Comparison of ENCODE assay signal across 8 cellular contexts in genomic region chr9:40992472-40992821, GRCh38.
DNase-seq lines count a peak whose midpoint lies in the region; ATAC-seq and TF ChIP-seq lines count a peak whose summit lies in the region.
"Not testable (repeated sequence)": the region's sequence is repeated elsewhere in the genome, so short reads cannot be mapped to it uniquely, and the experiment has no call there.

No MANE protein-coding gene starts in this region.

- not testable (repeated sequence) for H2BK120ac ChIP-seq in trophoblast cell (ENCODE audit: insufficient read depth, low read length, poor library complexity)

- intact Hi-C loops in vagina (cut with DNase I), result not testable (repeated sequence)

- H3K4ac ChIP-seq in trophoblast cell (ENCODE audit: low read depth, low read length), result peak overlapping the region; percentile 2

- 10 to 15% methylated on average over 24 to 25 of the region's 25 CpGs for WGBS in ectodermal cell, 2 experiments
- WGBS in trophoblast cell (ENCODE audit: extremely low coverage, insufficient coverage, insufficient read length), result no CpG with 5 or more reads among the region's 25 CpGs

- not testable (repeated sequence) for TF ChIP-seq POLR2A in vagina (IDR thresholded peaks at IDR 0.05)

- not testable (repeated sequence) for H3K9me2 ChIP-seq in SU-DHL-6 (replicated peaks; ENCODE audit: insufficient read depth, low read length)

- H2AK5ac ChIP-seq in trophoblast cell (ENCODE audit: low read length), result not testable (repeated sequence)

- H3K79me1 ChIP-seq in trophoblast cell (ENCODE audit: low read length), result not testable (repeated sequence)

- H3K14ac ChIP-seq in trophoblast cell (ENCODE audit: low read length), result peak overlapping the region; percentile 15

- ATAC-seq in GM18499 (IDR thresholded peaks at IDR 0.05; ENCODE audit: insufficient read depth, unreplicated experiment), result peak; percentile 13
- peak; percentile 14 for ATAC-seq in GM21786 (IDR thresholded peaks at IDR 0.05; ENCODE audit: unreplicated experiment)
- ATAC-seq in HG03442 (IDR thresholded peaks at IDR 0.05; ENCODE audit: unreplicated experiment), result peak; percentile 38

- H3K9me3 ChIP-seq in SU-DHL-6 (ENCODE audit: insufficient read depth, low read length); ectodermal cell (ENCODE audit: control insufficient read depth, low read length); trophoblast cell (ENCODE audit: insufficient read depth, low read depth, low read length); vagina: not testable (repeated sequence)

- peak overlapping the region; percentile 29 for H4K91ac ChIP-seq in trophoblast cell (ENCODE audit: low read depth, low read length)

- not testable (repeated sequence) for H2BK12ac ChIP-seq in trophoblast cell (ENCODE audit: low read length)

- not testable (repeated sequence) for H2BK5ac ChIP-seq in trophoblast cell (ENCODE audit: low read depth, low read length, poor library complexity)

- not testable (repeated sequence) for H4K20me1 ChIP-seq in SU-DHL-6 (ENCODE audit: low read depth, low read length)

- H3K27ac ChIP-seq in SU-DHL-6 (ENCODE audit: low read depth, low read length), result peak overlapping the region; percentile 74
- peak overlapping the region; percentile 19 for H3K27ac ChIP-seq in ectodermal cell (ENCODE audit: insufficient read depth, low read depth, low read length, poor library complexity, severe bottlenecking)
- peak overlapping the region; percentile 52 for H3K27ac ChIP-seq in trophoblast cell (ENCODE audit: low read depth, low read length)
- peak overlapping the region; percentile 95 for H3K27ac ChIP-seq in vagina

- H4K12ac ChIP-seq in trophoblast cell (ENCODE audit: low read depth, low read length), result peak overlapping the region; percentile 14

- H3K4me2 ChIP-seq in SU-DHL-6 (ENCODE audit: low read depth, low read length, poor library complexity, severe bottlenecking), result peak overlapping the region; percentile 65
- peak overlapping the region; percentile 34 for H3K4me2 ChIP-seq in trophoblast cell (ENCODE audit: low read length)

- H3K4me3 ChIP-seq in SU-DHL-6 (ENCODE audit: insufficient read depth, low read length, poor library complexity, severe bottlenecking) (peak overlapping the region; percentile 92), ectodermal cell (ENCODE audit: insufficient read depth, low read depth, low read length) (peak overlapping the region; percentile 50), trophoblast cell (ENCODE audit: low read depth, low read length) (peak overlapping the region; percentile 74), vagina (peak overlapping the region; percentile 74 to 82)

- not testable (repeated sequence) for H3K36me3 ChIP-seq in SU-DHL-6 (ENCODE audit: low read length); ectodermal cell (ENCODE audit: control insufficient read depth, insufficient read depth, low read length); trophoblast cell (ENCODE audit: control insufficient read depth in 1 of 2, insufficient read depth in 2 of 2, low read length in 2 of 2); vagina

- H2AFZ ChIP-seq in SU-DHL-6 (ENCODE audit: low read depth, low read length, severe bottlenecking) (peak overlapping the region; percentile 54), trophoblast cell (ENCODE audit: insufficient read depth, low read length, poor library complexity) (peak overlapping the region; percentile 38)

- not testable (repeated sequence) for H3K23ac ChIP-seq in trophoblast cell (ENCODE audit: low read length)

- H3F3A ChIP-seq in SU-DHL-6 (ENCODE audit: insufficient read depth), result not testable (repeated sequence)

- H4K8ac ChIP-seq in trophoblast cell (ENCODE audit: low read depth, low read length), result peak overlapping the region; percentile 86

- DNase-seq in iPS-NIHi7 (ENCODE audit: extremely low spot score) (peak; percentile 6), vagina (ENCODE audit: extremely low spot score in 2 of 2) (peak in 1 of 2 donors; percentile 94)
- DNase-seq in trophoblast cell, result not testable (repeated sequence)

- TF ChIP-seq CTCF in SU-DHL-6 (IDR thresholded peaks at IDR 0.05; ENCODE audit: insufficient read depth, low read length, poor library complexity, severe bottlenecking); vagina (IDR thresholded peaks at IDR 0.05): not testable (repeated sequence)

- H3K79me2 ChIP-seq in SU-DHL-6 (ENCODE audit: insufficient read depth, low read length), result peaks cover 16% of the 10 kb centered on the region; the same call in 1 of the 2 replicates
- not testable (repeated sequence) for H3K79me2 ChIP-seq in trophoblast cell (ENCODE audit: control insufficient read depth, insufficient read depth, low read length, poor library complexity)

- H3K18ac ChIP-seq in trophoblast cell (ENCODE audit: low read length), result peak overlapping the region; percentile 42

- H3K9ac ChIP-seq in SU-DHL-6 (ENCODE audit: low read length) (peak overlapping the region; percentile 82), trophoblast cell (ENCODE audit: low read length) (peak overlapping the region; percentile 52)

- H3K4me1 ChIP-seq in ectodermal cell (ENCODE audit: control insufficient read depth, insufficient read depth, low read length); trophoblast cell (ENCODE audit: control insufficient read depth in 1 of 2, insufficient read depth in 2 of 2, low read length in 2 of 2): not testable (repeated sequence)
- H3K4me1 ChIP-seq in vagina, result peaks cover 35% of the 10 kb centered on the region

- not testable (repeated sequence) for H3K27me3 ChIP-seq in SU-DHL-6 (ENCODE audit: low read length); ectodermal cell (ENCODE audit: control insufficient read depth, insufficient read depth, low read length, poor library complexity, severe bottlenecking); trophoblast cell (ENCODE audit: insufficient read depth, low read length); vagina

Comparison
In these comparisons a context has a peak if more than half of its experiments do, and no peak if none do; other contexts are left out.
1. H3K27ac ChIP-seq: peak in every context shown above with its lines; median percentile 95 in vagina; 74 in SU-DHL-6; 52 in trophoblast cell; 19 in ectodermal cell.